Comparison of ENCODE assay signal across 10 cellular contexts in the genomic region with DNA sequence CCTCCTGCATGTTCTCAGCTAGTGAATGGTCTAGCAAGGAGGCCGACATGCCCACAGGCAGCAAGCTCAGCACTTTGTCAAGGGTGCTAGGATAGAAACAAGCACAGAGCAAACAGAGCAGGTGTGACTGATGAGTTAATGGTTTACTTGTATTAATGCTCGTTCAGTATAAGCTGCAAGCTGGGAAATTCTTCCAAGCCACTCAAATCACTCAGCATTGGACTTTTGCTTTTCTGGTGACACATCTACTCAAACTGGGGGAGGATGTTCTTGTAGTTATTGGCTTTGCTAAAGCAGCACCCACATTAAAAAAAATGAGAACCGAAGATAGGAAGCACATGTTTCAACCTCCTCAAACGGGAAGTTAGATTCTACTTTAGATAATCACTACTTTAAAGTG. TPM values are rescaled to one million over a fixed set of nuclear protein-coding genes. Genes with fewer than 3 reads are reported as not detected.
DNase-seq lines count a peak whose midpoint lies in the region; ATAC-seq, FAIRE-seq and TF ChIP-seq lines count a peak whose summit lies in the region.
"Had no signal": no experiment of that assay in that cellular context is flagged by ENCODE, and none has a peak within 500 bp of the region (broad histone marks: within the 10 kb centered on the region; RNA-seq: fewer than 3 reads in every experiment).

No MANE protein-coding gene starts in this region.

- no peak overlapping the region for H3K9ac ChIP-seq in smooth muscle cell (ENCODE audit: low read depth)

- H3K27me3 Mint-ChIP-seq in T-helper 17 cell = no peaks in the 10 kb centered on the region

- no peak for TF ChIP-seq POLR2A in breast epithelium (IDR thresholded peaks at IDR 0.05)

- H3K4me3 ChIP-seq in pancreas (no peak overlapping the region), smooth muscle cell (no peak overlapping the region), breast epithelium (no peak overlapping the region)

- no peaks in the 10 kb centered on the region for H3K27me3 ChIP-seq in pancreas
- no peaks in the 10 kb centered on the region for H3K27me3 ChIP-seq in smooth muscle cell (ENCODE audit: low read depth)
- H3K27me3 ChIP-seq in breast epithelium = no peaks in the 10 kb centered on the region

- no peaks in the 10 kb centered on the region for H3K79me2 ChIP-seq in smooth muscle cell (ENCODE audit: low read depth)

- TF ChIP-seq CTCF in pancreas (IDR thresholded peaks at IDR 0.05) (no peak), smooth muscle cell (IDR thresholded peaks at IDR 0.05; ENCODE audit: borderline replicate concordance, insufficient read depth, poor library complexity, severe bottlenecking) (no peak), breast epithelium (IDR thresholded peaks at IDR 0.05) (no peak)

- H3K36me3 Mint-ChIP-seq in T-helper 17 cell (ENCODE audit: low read depth) = no peaks in the 10 kb centered on the region

- FAIRE-seq in pancreas (lab: Jason Lieb, UNC) = no peak
- FAIRE-seq: G401.6, TTC549 had no signal

- peaks cover 45% of the 10 kb centered on the region for H3K4me1 Mint-ChIP-seq in T-helper 17 cell

- H3K9me3 ChIP-seq in T-helper 17 cell (ENCODE audit: control insufficient read depth, low read length, poor library complexity, severe bottlenecking) = no peaks in the 10 kb centered on the region
- no peaks in the 10 kb centered on the region for H3K9me3 ChIP-seq in pancreas
- H3K9me3 ChIP-seq in smooth muscle cell (replicated peaks; ENCODE audit: low read depth) = no peaks in the 10 kb centered on the region
- no peaks in the 10 kb centered on the region for H3K9me3 ChIP-seq in breast epithelium

- H3K4me3 Mint-ChIP-seq in T-helper 17 cell = peak overlapping the region; percentile 66

- H3K4me2 ChIP-seq in smooth muscle cell = no peak overlapping the region

- peak overlapping the region; percentile 95 for H3K27ac Mint-ChIP-seq in T-helper 17 cell

- peak; percentile 42 for ATAC-seq in HG03025 (IDR thresholded peaks at IDR 0.05; ENCODE audit: low FRiP score, unreplicated experiment)
- peak; percentile 71 for ATAC-seq in T-helper 17 cell
- ATAC-seq in pancreas = peak; percentile 70 to 91 (median 90)

- DNase-seq in stimulated activated CD4-positive, alpha-beta T cell treated with anti-CD3 and anti-CD28 coated beads, Interleukin-1b, Interleukin-23, amount 100 ng/mL, for 48 hours = peak; percentile 11
- DNase-seq in stimulated activated CD4-positive, alpha-beta T cell treated with anti-CD3 and anti-CD28 coated beads, Interleukin-4, amount 100 ng/mL, for 1 hour = no peak
- DNase-seq in T-helper 17 cell (no peak), pancreas (peak in 1 of 6 donors; percentile 20), smooth muscle cell (lab: John Stamatoyannopoulos, UW; ENCODE audit: unreplicated experiment) (no peak), hypothalamus (lab: John Stamatoyannopoulos, UW) (no peak), breast epithelium (ENCODE audit: low spot score in 2 of 2) (no peak)

- no peaks in the 10 kb centered on the region for H3K36me3 ChIP-seq in pancreas
- no peaks in the 10 kb centered on the region for H3K36me3 ChIP-seq in smooth muscle cell (ENCODE audit: low read depth)
- H3K36me3 ChIP-seq in breast epithelium = no peaks in the 10 kb centered on the region

- H3K27ac ChIP-seq in pancreas (no peak overlapping the region), smooth muscle cell (ENCODE audit: low read depth) (no peak overlapping the region), breast epithelium (no peak overlapping the region)

- peaks cover 10 to 22% (median 10%) of the 10 kb centered on the region in 3 donors for H3K4me1 ChIP-seq in pancreas
- H3K4me1 ChIP-seq in smooth muscle cell (ENCODE audit: low read depth) = peaks cover 27% of the 10 kb centered on the region
- H3K4me1 ChIP-seq in breast epithelium = peaks cover 0 to 10% of the 10 kb centered on the region in 2 donors

- no peak overlapping the region for H2AFZ ChIP-seq in smooth muscle cell (ENCODE audit: low read depth)

- H3F3A ChIP-seq in smooth muscle cell (ENCODE audit: low read depth) = peaks cover 3% of the 10 kb centered on the region

- intact Hi-C loops in pancreas (cut with DNase I) = no loop called here
- intact Hi-C loops in breast epithelium (cut with DNase I; ENCODE audit: low total_unique reads) = no loop called here

- H4K20me1 ChIP-seq in smooth muscle cell (ENCODE audit: low read depth) = no peaks in the 10 kb centered on the region

- 12 to 15% methylated on average over 4 of the region's 4 CpGs for WGBS in pancreas, 2 donors
- 42% methylated on average over 4 of the region's 4 CpGs for WGBS in smooth muscle cell (ENCODE audit: low lambda C conversion rate)

RNA-seq across cellular contexts. Expression of a gene that starts 43.1 kb away (rescaled TPM):
- total RNA-seq in T-helper 17 cell (10 to 100 TPM; 63.5 to 64.9 TPM), pancreas (10 to 100 TPM in 1 of 6 donors, 1 to 10 TPM in 5; 4.9 to 13.2 (median 8.3) TPM), smooth muscle cell (127 and 139 TPM in 2 replicates), breast epithelium (100 to 1,000 TPM in 1 of 3 donors, 10 to 100 TPM in 2; 41.4 to 108 (median 79.2) TPM)
- polyA plus RNA-seq in pancreas (10 to 100 TPM in 1 of 2 donors, 1 to 10 TPM in 1; 4.8 to 11.7 TPM), smooth muscle cell (75.2 and 85.6 TPM in 2 replicates)
